7 cellular contexts compared by ENCODE assay signal in the genomic region with DNA sequence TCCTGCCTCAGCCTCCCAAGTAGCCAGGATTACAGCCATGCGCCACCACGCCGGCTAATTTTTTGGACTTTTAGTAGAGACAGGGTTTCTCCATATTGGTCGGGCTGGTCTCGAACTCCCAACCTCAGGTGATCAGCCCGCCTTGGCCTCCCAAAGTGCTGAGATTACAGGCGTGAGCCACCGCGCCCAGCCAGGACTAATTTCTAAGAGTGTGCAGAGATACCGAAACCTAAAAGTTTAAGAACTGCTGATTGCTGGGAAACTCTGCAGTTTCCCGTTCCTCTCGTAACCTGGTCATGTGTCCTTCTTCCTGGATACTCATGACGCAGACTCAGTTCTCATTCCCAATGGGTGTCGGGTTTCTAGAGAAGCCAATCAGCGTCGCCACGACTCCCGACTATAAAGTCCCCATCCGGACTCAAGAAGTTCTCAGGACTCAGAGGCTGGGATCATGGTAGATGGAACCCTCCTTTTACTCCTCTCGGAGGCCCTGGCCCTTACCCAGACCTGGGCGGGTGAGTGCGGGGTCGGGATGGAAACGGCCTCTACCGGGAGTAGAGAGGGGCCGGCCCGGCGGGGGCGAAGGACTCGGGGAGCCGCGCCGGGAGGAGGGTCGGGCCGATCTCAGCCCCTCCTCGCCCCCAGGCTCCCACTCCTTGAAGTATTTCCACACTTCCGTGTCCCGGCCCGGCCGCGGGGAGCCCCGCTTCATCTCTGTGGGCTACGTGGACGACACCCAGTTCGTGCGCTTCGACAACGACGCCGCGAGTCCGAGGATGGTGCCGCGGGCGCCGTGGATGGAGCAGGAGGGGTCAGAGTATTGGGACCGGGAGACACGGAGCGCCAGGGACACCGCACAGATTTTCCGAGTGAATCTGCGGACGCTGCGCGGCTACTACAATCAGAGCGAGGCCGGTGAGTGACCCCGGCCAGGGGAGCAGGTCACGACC. TPM values are rescaled to one million over a fixed set of nuclear protein-coding genes. Genes with fewer than 3 reads are reported as not detected.
A peak's percentile ranks its signal among the peaks of the same experiment; 100 is the strongest.
DNase-seq lines count a peak whose midpoint lies in the region; ATAC-seq, FAIRE-seq and TF ChIP-seq lines count a peak whose summit lies in the region.

HLA-E (plus strand) TSS at position 429 of the 950 bp plus-strand sequence; CDS start at position 452, 23 bp downstream.

- no peaks in the 10 kb centered on the region for H3K27me3 ChIP-seq in iPS DF 6.9 (ENCODE audit: control insufficient read depth, insufficient read depth, low read length)
- peaks cover 5 to 10% (median 9%) of the 10 kb centered on the region in 3 donors for H3K27me3 ChIP-seq in gastrocnemius medialis

- TF ChIP-seq CTCF in brain (conservative IDR thresholded peaks at IDR 0.05) (no peak), gastrocnemius medialis (IDR thresholded peaks at IDR 0.05 in 4 of 5, conservative IDR thresholded peaks at IDR 0.05 in 1 of 5) (no peak)

- TF ChIP-seq POLR2A in GM18505 (IDR thresholded peaks at IDR 0.05; ENCODE audit: borderline replicate concordance, extremely low read depth, insufficient read depth, insufficient read length) (peak; percentile 99), gastrocnemius medialis (IDR thresholded peaks at IDR 0.05) (peak; percentile 83 to 92)

- FAIRE-seq in TTC549 (lab: Jason Lieb, UNC) = peak; percentile 92

- DNase-seq in NCI-H2081 (lab: John Stamatoyannopoulos, UW) (peak; percentile 81 to 87), iPS DF 6.9 (ENCODE audit: low read depth, low spot score) (peak; percentile 98), gastrocnemius medialis (peak; percentile 91)

- H3K4me3 Mint-ChIP-seq in brain = peak within 1 kb of the TSS; percentile 92 to 97 (median 94)

- H3K27ac Mint-ChIP-seq in brain = peak within 1 kb of the TSS; percentile 85 to 95 (median 92)

- peak; percentile 65 for ATAC-seq in GM18505 (IDR thresholded peaks at IDR 0.05; ENCODE audit: unreplicated experiment)
- ATAC-seq in HG02943 (IDR thresholded peaks at IDR 0.05; ENCODE audit: low read depth, unreplicated experiment) = peak; percentile 70
- peak; percentile 100 for ATAC-seq in gastrocnemius medialis

- peaks cover 3% of the 10 kb centered on the region for H3K4me1 ChIP-seq in iPS DF 6.9 (ENCODE audit: control insufficient read depth, insufficient read depth, low read length)
- peaks cover 0 to 3% of the 10 kb centered on the region in 2 donors for H3K4me1 ChIP-seq in gastrocnemius medialis

- intact Hi-C loops in gastrocnemius medialis (cut with DNase I; ENCODE audit: low total_unique reads) = loop anchor here (2.0 to 5.0 kb wide), 4 partner anchors 41 to 183 kb away; partner anchors contain the start of gene DHX16

- peaks cover 0 to 2% (median 0%) of the 10 kb centered on the region in 5 experiments for H3K9me3 Mint-ChIP-seq in brain

- WGBS in iPS DF 6.9 (ENCODE audit: insufficient coverage, insufficient read length) = no CpG with 5 or more reads among the region's 69 CpGs

- H3K36me3 Mint-ChIP-seq in brain = peaks cover 3% of the 10 kb centered on the region

- H3K27ac ChIP-seq in iPS DF 6.9 (ENCODE audit: low read length) = no peak within 1 kb of the TSS
- H3K27ac ChIP-seq in gastrocnemius medialis = peak within 1 kb of the TSS; percentile 77 to 95 (median 86)

- H3K4me3 ChIP-seq in iPS DF 6.9 (ENCODE audit: low read length) = peak within 1 kb of the TSS; percentile 95
- H3K4me3 ChIP-seq in gastrocnemius medialis = peak within 1 kb of the TSS; percentile 55 to 91 (median 76)

- H3K36me3 ChIP-seq in iPS DF 6.9 (ENCODE audit: control insufficient read depth, insufficient read depth, low read length) = peaks cover 13% of the 10 kb centered on the region; the same call in 1 of the 2 replicates
- peaks cover 0 to 23% of the 10 kb centered on the region in 2 donors for H3K36me3 ChIP-seq in gastrocnemius medialis

- H3K4me1 Mint-ChIP-seq in brain = peaks cover 14% of the 10 kb centered on the region

- no peaks in the 10 kb centered on the region for H3K9me3 ChIP-seq in iPS DF 6.9 (ENCODE audit: control insufficient read depth, insufficient read depth, low read length)
- no peaks in the 10 kb centered on the region for H3K9me3 ChIP-seq in gastrocnemius medialis

- H3K27me3 Mint-ChIP-seq in brain = peaks cover 42% of the 10 kb centered on the region

- in situ Hi-C loops in gastrocnemius medialis (cut with MboI; ENCODE audit: low sequenced_read_pairs in 4 of 4) = loop anchor here in 1 of 4 donors (10.0 kb wide), 1 partner anchor 45 kb away; no protein-coding TSS in a partner anchor

RNA-seq across cellular contexts. Expression of gene HLA-E, which starts in this region (rescaled TPM):
- 173 TPM for polyA plus RNA-seq in brain (ENCODE audit: insufficient read depth, low read depth, low replicate concordance)
- total RNA-seq in gastrocnemius medialis = 100 to 1,000 TPM; 135 to 248 (median 157) TPM
